31 cellular contexts compared by ENCODE assay signal in the genomic region with DNA sequence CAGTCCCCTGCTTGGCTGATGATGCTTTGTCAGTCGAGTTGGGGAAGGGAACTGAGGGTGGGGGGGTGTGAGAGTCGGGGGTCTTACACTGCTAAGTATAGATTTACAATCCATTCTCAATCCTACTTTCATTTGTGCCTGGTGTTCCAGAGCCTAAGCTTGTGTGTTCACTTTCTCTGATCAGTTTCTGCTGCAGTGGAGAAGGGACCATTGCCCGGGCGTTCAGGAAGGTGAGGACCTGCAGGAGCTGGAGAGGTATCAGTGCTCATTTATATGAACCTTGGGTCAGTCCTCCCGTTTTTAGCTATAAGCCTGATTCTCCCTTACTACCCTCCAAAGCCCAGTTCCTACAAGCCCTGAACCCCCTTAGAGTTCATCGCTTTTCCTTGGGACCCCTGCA.
"Had no signal": no experiment of that assay in that cellular context is flagged by ENCODE, and none has a peak within 500 bp of the region (broad histone marks: within the 10 kb centered on the region; RNA-seq: fewer than 3 reads in every experiment).

No MANE protein-coding gene starts in this region.

- H3K36me3 Mint-ChIP-seq: immature natural killer cell, mesothelial cell of epicardium had no signal

- ATAC-seq: left colon; naive thymus-derived CD4-positive, alpha-beta T cell; pancreas; SK-N-SH treated with all-trans-retinoic acid at 6 μM for 48 hours had no signal

- H3K27ac ChIP-seq: colonic mucosa, epithelial cell of prostate, pancreas, prostate gland, suprapubic skin, transverse colon had no signal

- H3K4me3 ChIP-seq: colonic mucosa, esophagus squamous epithelium, lung, pancreas, prostate gland, suprapubic skin, transverse colon had no signal

- H3K9me3 Mint-ChIP-seq: activated CD4-positive, alpha-beta memory T cell treated with anti-CD3 and anti-CD28 coated beads, Interleukin-2, amount 10 ng/mL, durations not matched to agents 7 days and 5 days; activated CD4-positive, alpha-beta T cell treated with anti-CD3 and anti-CD28 coated beads, Interleukin-2, amount 10 ng/mL, durations not matched to agents 7 days and 5 days; immature natural killer cell; mesothelial cell of epicardium; naive thymus-derived CD4-positive, alpha-beta T cell had no signal

- H3K27me3 Mint-ChIP-seq: activated CD4-positive, alpha-beta memory T cell treated with anti-CD3 and anti-CD28 coated beads, Interleukin-2, amount 10 ng/mL, durations not matched to agents 7 days and 5 days; activated CD4-positive, alpha-beta T cell treated with anti-CD3 and anti-CD28 coated beads, Interleukin-2, amount 10 ng/mL, durations not matched to agents 7 days and 5 days; activated naive CD8-positive, alpha-beta T cell; naive thymus-derived CD4-positive, alpha-beta T cell had no signal

- H3K4me1 ChIP-seq: prostate gland had no signal

- H3K36me3 ChIP-seq: colonic mucosa, esophagus squamous epithelium, pancreas, prostate gland, suprapubic skin, transverse colon had no signal

- H3K9me3 ChIP-seq: colonic mucosa, esophagus squamous epithelium, pancreas, prostate gland, suprapubic skin, transverse colon had no signal

- DNase-seq: activated CD4-positive, alpha-beta memory T cell treated with anti-CD3 and anti-CD28 coated beads, Interleukin-2, amount 10 ng/mL, durations not matched to agents 7 days and 5 days; activated CD4-positive, alpha-beta T cell treated with anti-CD3 and anti-CD28 coated beads for 1 hour; activated CD4-positive, alpha-beta T cell treated with anti-CD3 and anti-CD28 coated beads, Interleukin-2, amount 10 ng/mL, durations not matched to agents 7 days and 5 days; activated naive CD4-positive, alpha-beta T cell treated with Interleukin-2 at 50 U/mL for 16 hours; activated T-cell treated with anti-CD3 and anti-CD28 coated beads, Interleukin-2, amount 50 U/mL, for 48 hours; anterior cingulate cortex; cerebellar nuclear complex; colonic mucosa; effector CD8-positive, alpha-beta T cell; esophagus squamous epithelium; foreskin melanocyte; hypothalamus; immature natural killer cell; kidney; left colon; naive thymus-derived CD4-positive, alpha-beta T cell; nucleus accumbens; pancreas; retina; stimulated activated CD4-positive, alpha-beta T cell treated with anti-CD3 and anti-CD28 coated beads, Interleukin-15, amount 100 ng/mL, for 24 hours; stimulated activated CD4-positive, alpha-beta T cell treated with anti-CD3 and anti-CD28 coated beads, Interleukin-2, amount 100 ng/mL, for 24 hours; stimulated activated naive CD4-positive, alpha-beta T cell; T-helper 2 cell; transverse colon had no signal

- H3K4me3 Mint-ChIP-seq: activated CD4-positive, alpha-beta memory T cell treated with anti-CD3 and anti-CD28 coated beads, Interleukin-2, amount 10 ng/mL, durations not matched to agents 7 days and 5 days; activated CD4-positive, alpha-beta T cell treated with anti-CD3 and anti-CD28 coated beads, Interleukin-2, amount 10 ng/mL, durations not matched to agents 7 days and 5 days; activated naive CD8-positive, alpha-beta T cell; mesothelial cell of epicardium had no signal

- H3K27me3 ChIP-seq: colonic mucosa, esophagus squamous epithelium, pancreas, suprapubic skin, transverse colon had no signal

- H3K27ac Mint-ChIP-seq: activated CD4-positive, alpha-beta memory T cell treated with anti-CD3 and anti-CD28 coated beads, Interleukin-2, amount 10 ng/mL, durations not matched to agents 7 days and 5 days; activated CD4-positive, alpha-beta T cell treated with anti-CD3 and anti-CD28 coated beads, Interleukin-2, amount 10 ng/mL, durations not matched to agents 7 days and 5 days; activated naive CD8-positive, alpha-beta T cell had no signal
